ENCODE assay signal across 1 cellular context in genomic region chr2:201665420-201666158, GRCh38.
TF ChIP-seq lines count a peak whose summit lies in the region.

No MANE protein-coding gene starts in this region.

TF ChIP-seq in SK-N-SH, 30 proteins besides CTCF, POLR2A, EP300 and RAD21 (continued from another document):
- TF ChIP-seq, protein P1, sequence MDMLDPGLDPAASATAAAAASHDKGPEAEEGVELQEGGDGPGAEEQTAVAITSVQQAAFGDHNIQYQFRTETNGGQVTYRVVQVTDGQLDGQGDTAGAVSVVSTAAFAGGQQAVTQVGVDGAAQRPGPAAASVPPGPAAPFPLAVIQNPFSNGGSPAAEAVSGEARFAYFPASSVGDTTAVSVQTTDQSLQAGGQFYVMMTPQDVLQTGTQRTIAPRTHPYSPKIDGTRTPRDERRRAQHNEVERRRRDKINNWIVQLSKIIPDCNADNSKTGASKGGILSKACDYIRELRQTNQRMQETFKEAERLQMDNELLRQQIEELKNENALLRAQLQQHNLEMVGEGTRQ (IDR thresholded peaks at IDR 0.05; ENCODE audit: borderline replicate concordance, low read depth, low read length): no peak
- TF ChIP-seq JUND (IDR thresholded peaks at IDR 0.05): no peak
- no peak for TF ChIP-seq NFIC (IDR thresholded peaks at IDR 0.05; ENCODE audit: borderline replicate concordance)
- TF ChIP-seq SMC3 (IDR thresholded peaks at IDR 0.05; ENCODE audit: low read depth, low read length): no peak
- no peak for TF ChIP-seq GABPA (IDR thresholded peaks at IDR 0.05; ENCODE audit: low read depth)
- no peak for TF ChIP-seq CHD2 (IDR thresholded peaks at IDR 0.05; ENCODE audit: low read length, partially characterized antibody)
- TF ChIP-seq FOXM1 (IDR thresholded peaks at IDR 0.05; ENCODE audit: low read depth): no peak
- TF ChIP-seq, protein P2, sequence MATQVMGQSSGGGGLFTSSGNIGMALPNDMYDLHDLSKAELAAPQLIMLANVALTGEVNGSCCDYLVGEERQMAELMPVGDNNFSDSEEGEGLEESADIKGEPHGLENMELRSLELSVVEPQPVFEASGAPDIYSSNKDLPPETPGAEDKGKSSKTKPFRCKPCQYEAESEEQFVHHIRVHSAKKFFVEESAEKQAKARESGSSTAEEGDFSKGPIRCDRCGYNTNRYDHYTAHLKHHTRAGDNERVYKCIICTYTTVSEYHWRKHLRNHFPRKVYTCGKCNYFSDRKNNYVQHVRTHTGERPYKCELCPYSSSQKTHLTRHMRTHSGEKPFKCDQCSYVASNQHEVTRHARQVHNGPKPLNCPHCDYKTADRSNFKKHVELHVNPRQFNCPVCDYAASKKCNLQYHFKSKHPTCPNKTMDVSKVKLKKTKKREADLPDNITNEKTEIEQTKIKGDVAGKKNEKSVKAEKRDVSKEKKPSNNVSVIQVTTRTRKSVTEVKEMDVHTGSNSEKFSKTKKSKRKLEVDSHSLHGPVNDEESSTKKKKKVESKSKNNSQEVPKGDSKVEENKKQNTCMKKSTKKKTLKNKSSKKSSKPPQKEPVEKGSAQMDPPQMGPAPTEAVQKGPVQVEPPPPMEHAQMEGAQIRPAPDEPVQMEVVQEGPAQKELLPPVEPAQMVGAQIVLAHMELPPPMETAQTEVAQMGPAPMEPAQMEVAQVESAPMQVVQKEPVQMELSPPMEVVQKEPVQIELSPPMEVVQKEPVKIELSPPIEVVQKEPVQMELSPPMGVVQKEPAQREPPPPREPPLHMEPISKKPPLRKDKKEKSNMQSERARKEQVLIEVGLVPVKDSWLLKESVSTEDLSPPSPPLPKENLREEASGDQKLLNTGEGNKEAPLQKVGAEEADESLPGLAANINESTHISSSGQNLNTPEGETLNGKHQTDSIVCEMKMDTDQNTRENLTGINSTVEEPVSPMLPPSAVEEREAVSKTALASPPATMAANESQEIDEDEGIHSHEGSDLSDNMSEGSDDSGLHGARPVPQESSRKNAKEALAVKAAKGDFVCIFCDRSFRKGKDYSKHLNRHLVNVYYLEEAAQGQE (IDR thresholded peaks at IDR 0.05; ENCODE audit: low read depth, low read length): no peak
- TF ChIP-seq ELF1 (IDR thresholded peaks at IDR 0.05): no peak
- no peak for TF ChIP-seq TAF1 (IDR thresholded peaks at IDR 0.05; ENCODE audit: borderline replicate concordance, low read depth, low read length)
- TF ChIP-seq TEAD4 (IDR thresholded peaks at IDR 0.05; ENCODE audit: borderline replicate concordance, insufficient read depth): no peak
- TF ChIP-seq YY1 (IDR thresholded peaks at IDR 0.05; ENCODE audit: low read depth): no peak
- no peak for TF ChIP-seq MXI1 (IDR thresholded peaks at IDR 0.05; ENCODE audit: low read depth, low read length)
- no peak for TF ChIP-seq SIN3A (IDR thresholded peaks at IDR 0.05; ENCODE audit: borderline replicate concordance, low read depth, low read length)
- TF ChIP-seq EZH2phosphoT487 (IDR thresholded peaks at IDR 0.05; ENCODE audit: borderline replicate concordance, low read depth): no peak
